ENCODE assay signal across 9 cellular contexts in the genomic region with DNA sequence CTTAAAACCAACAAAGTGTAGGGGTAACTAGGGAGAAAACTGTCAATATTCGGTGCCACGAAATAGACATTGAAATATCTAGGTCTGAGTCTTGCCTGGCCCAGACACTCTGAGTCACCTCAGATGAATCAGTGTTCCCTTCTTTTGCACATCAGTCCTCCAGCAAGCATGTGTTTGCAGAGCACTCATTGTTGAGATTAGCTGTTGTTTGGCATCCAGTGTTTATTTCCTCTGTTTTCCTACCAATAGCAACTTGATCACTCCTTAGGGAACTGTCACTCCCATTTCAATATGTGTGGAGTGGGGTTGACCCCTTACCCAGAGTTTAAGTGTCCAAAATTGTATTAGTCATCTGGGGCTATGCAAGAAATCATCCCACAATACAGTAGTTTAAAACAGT. TPM values are rescaled to one million over a fixed set of nuclear protein-coding genes. Genes with fewer than 3 reads are reported as not detected.
DNase-seq lines count a peak whose midpoint lies in the region; ATAC-seq and TF ChIP-seq lines count a peak whose summit lies in the region.
"Had no signal": no experiment of that assay in that cellular context is flagged by ENCODE, and none has a peak within 500 bp of the region (broad histone marks: within the 10 kb centered on the region; RNA-seq: fewer than 3 reads in every experiment).

No MANE protein-coding gene starts in this region.

- H3K27me3 ChIP-seq in MG63: no peaks in the 10 kb centered on the region
- no peaks in the 10 kb centered on the region for H3K27me3 ChIP-seq in colonic mucosa

- H3K9me3 ChIP-seq in MG63 (no peaks in the 10 kb centered on the region; the same call in 1 of the 2 replicates), colonic mucosa (no peaks in the 10 kb centered on the region)

- H3K27me3 Mint-ChIP-seq in stimulated activated memory B cell treated with anti-CD40 and anti-IgM and Interleukin-4, amounts not matched to agents 10 μg/mL and 1 μg/mL and 100 μg/mL, for 72 hours: no peaks in the 10 kb centered on the region

- DNase-seq in EH (ENCODE audit: low read depth) (peak; percentile 83), MG63 (peak; percentile 81), epithelial cell of proximal tubule (ENCODE audit: low read depth) (peak; percentile 69), renal cortical epithelial cell (ENCODE audit: low read depth) (peak; percentile 96), colonic mucosa (no peak)
- no peak for DNase-seq in stimulated activated naive CD8-positive, alpha-beta T cell treated with anti-CD3 and anti-CD28 coated beads, Interleukin-15, Interleukin-2, amounts not matched to agents 100 U/mL and 50 U/mL, for 24 hours
- DNase-seq: NK-92 treated with Interleukin-12 subunit alpha and Interleukin-12 subunit beta, amount 100 ng/mL, for 24 hours had no signal

- no peak overlapping the region for H3K27ac ChIP-seq in colonic mucosa

- intact Hi-C loops in colonic mucosa (cut with DNase I): no loop called here

- H3K4me1 Mint-ChIP-seq in stimulated activated memory B cell treated with anti-CD40 and anti-IgM and Interleukin-4, amounts not matched to agents 10 μg/mL and 1 μg/mL and 100 μg/mL, for 72 hours: peaks cover 8% of the 10 kb centered on the region

- TF ChIP-seq CTCF in epithelial cell of proximal tubule (conservative IDR thresholded peaks at IDR 0.05; ENCODE audit: low read depth, low read length) (no peak), colonic mucosa (IDR thresholded peaks at IDR 0.05) (no peak)

- H3K4me3 ChIP-seq in MG63: no peak overlapping the region
- no peak overlapping the region for H3K4me3 ChIP-seq in epithelial cell of proximal tubule (ENCODE audit: low read depth, low read length)
- H3K4me3 ChIP-seq in colonic mucosa: no peak overlapping the region

- H3K4me1 ChIP-seq in colonic mucosa: no peaks in the 10 kb centered on the region

- H3K36me3 Mint-ChIP-seq in stimulated activated memory B cell treated with anti-CD40 and anti-IgM and Interleukin-4, amounts not matched to agents 10 μg/mL and 1 μg/mL and 100 μg/mL, for 72 hours: peaks cover 4% of the 10 kb centered on the region

- H3K9me3 Mint-ChIP-seq in stimulated activated memory B cell treated with anti-CD40 and anti-IgM and Interleukin-4, amounts not matched to agents 10 μg/mL and 1 μg/mL and 100 μg/mL, for 72 hours: peaks cover 4% of the 10 kb centered on the region

- no peak overlapping the region for H3K4me3 Mint-ChIP-seq in stimulated activated memory B cell treated with anti-CD40 and anti-IgM and Interleukin-4, amounts not matched to agents 10 μg/mL and 1 μg/mL and 100 μg/mL, for 72 hours

- H3K36me3 ChIP-seq in MG63: 0 out of 2 replicates have a peak, but pooled peaks cover under 1% of the 10 kb centered on the region
- H3K36me3 ChIP-seq in colonic mucosa: no peaks in the 10 kb centered on the region

- no peak for ATAC-seq in stimulated activated memory B cell treated with anti-CD40 and anti-IgM and Interleukin-4, amounts not matched to agents 10 μg/mL and 1 μg/mL and 100 μg/mL, for 72 hours
- ATAC-seq in stimulated activated naive CD8-positive, alpha-beta T cell treated with anti-CD3 and anti-CD28 coated beads, Interleukin-15, Interleukin-2, amounts not matched to agents 100 U/mL and 50 U/mL, for 24 hours: no peak
- ATAC-seq in HG03039 (IDR thresholded peaks at IDR 0.05; ENCODE audit: unreplicated experiment): no peak

- H3K9ac ChIP-seq in colonic mucosa (ENCODE audit: low read depth in 2 of 2, low read length in 2 of 2): no peak overlapping the region

- no peak overlapping the region for H3K27ac Mint-ChIP-seq in stimulated activated memory B cell treated with anti-CD40 and anti-IgM and Interleukin-4, amounts not matched to agents 10 μg/mL and 1 μg/mL and 100 μg/mL, for 72 hours

RNA-seq across cellular contexts. Expression of a gene that starts 4.7 kb away (rescaled TPM):
- 36.2 and 37.8 TPM in 2 replicates for total RNA-seq in MG63 (2014; rRNA removed; shearing (Covaris generic); ENCODE audit: low replicate concordance)
- 24.0 and 29.1 TPM in 2 replicates for total RNA-seq in epithelial cell of proximal tubule
- total RNA-seq in renal cortical epithelial cell: 14.4 and 29.8 TPM in 2 replicates
- 10 to 100 TPM; 52.8 to 77.0 TPM for total RNA-seq in colonic mucosa

RNA-seq across cellular contexts. Expression of a gene that starts 40.2 kb away (rescaled TPM):
- 9.1 and 12.9 TPM in 2 replicates for total RNA-seq in MG63 (2014; rRNA removed; shearing (Covaris generic); ENCODE audit: low replicate concordance)
- total RNA-seq in epithelial cell of proximal tubule (10.1 and 36.4 TPM in 2 replicates), renal cortical epithelial cell (33.3 and 77.7 TPM in 2 replicates), colonic mucosa (10 to 100 TPM; 35.9 to 49.4 TPM)

Comparison
In these comparisons a context has a peak if more than half of its experiments do, and no peak if none do; other contexts are left out.
1. DNase-seq: peak in EH (single experiment), MG63 (single experiment), epithelial cell of proximal tubule (single experiment) and renal cortical epithelial cell (single experiment); none in stimulated activated naive CD8-positive, alpha-beta T cell treated with anti-CD3 and anti-CD28 coated beads, Interleukin-15, Interleukin-2, amounts not matched to agents 100 U/mL and 50 U/mL, for 24 hours (single experiment) and colonic mucosa (single experiment).